Comparison of ENCODE assay signal across 25 cellular contexts in genomic region chr15:62791694-62792093, GRCh38.
"Had no signal": no experiment of that assay in that cellular context is flagged by ENCODE, and none has a peak within 500 bp of the region (broad histone marks: within the 10 kb centered on the region; RNA-seq: fewer than 3 reads in every experiment).

No MANE protein-coding gene starts in this region.

- H3K27me3 ChIP-seq: cardiac muscle cell, right atrium auricular region, tibial artery had no signal

- FAIRE-seq: endometrium had no signal

- H3K27ac Mint-ChIP-seq: activated B cell treated with CpG ODN at 0.5 μM for 24 hours; activated CD4-positive, alpha-beta T cell treated with anti-CD3 and anti-CD28 coated beads for 36 hours; activated naive CD8-positive, alpha-beta T cell; activated T-cell treated with anti-CD3 and anti-CD28 coated beads, Interleukin-2, amount 50 U/mL, for 24 hours; activated T-helper 2 cell treated with anti-CD3 and anti-CD28 coated beads, Interferon-gamma antibody, Interleukin-2, Interleukin-4, amounts not matched to agents 10 μg/mL and 5 μg/mL and 100 μg/mL, durations not matched to agents 14 hours and 24 hours and 36 hours; dendritic cell treated with granulocyte-macrophage colony-stimulating factor and Interleukin-4, amounts not matched to agents 40 ng/mL and 50 ng/mL, for 4 days; immature natural killer cell; natural killer cell; stimulated activated naive CD8-positive, alpha-beta T cell treated with anti-CD3 and anti-CD28 coated beads, Interleukin-15, Interleukin-2, amounts not matched to agents 100 ng/mL and 50 ng/mL, for 24 hours had no signal

- H3K36me3 ChIP-seq: cardiac muscle cell, right atrium auricular region had no signal

- ATAC-seq: activated CD4-positive, alpha-beta T cell treated with anti-CD3 and anti-CD28 coated beads for 36 hours; natural killer cell; psoas muscle had no signal

- H3K4me3 Mint-ChIP-seq: activated B cell treated with CpG ODN at 0.5 μM for 24 hours; activated CD4-positive, alpha-beta T cell treated with anti-CD3 and anti-CD28 coated beads for 36 hours; activated naive CD8-positive, alpha-beta T cell; activated T-cell treated with anti-CD3 and anti-CD28 coated beads, Interleukin-2, amount 50 U/mL, for 24 hours; dendritic cell treated with granulocyte-macrophage colony-stimulating factor and Interleukin-4, amounts not matched to agents 40 ng/mL and 50 ng/mL, for 4 days; immature natural killer cell; natural killer cell; stimulated activated naive CD8-positive, alpha-beta T cell treated with anti-CD3 and anti-CD28 coated beads, Interleukin-15, Interleukin-2, amounts not matched to agents 100 ng/mL and 50 ng/mL, for 24 hours had no signal

- H3K9me3 ChIP-seq: left ventricle myocardium inferior, psoas muscle, right atrium auricular region, tibial artery had no signal

- H3K4me3 ChIP-seq: cardiac muscle cell, left ventricle myocardium inferior, psoas muscle, right atrium auricular region, tibial artery had no signal

- H3K36me3 Mint-ChIP-seq: activated naive CD8-positive, alpha-beta T cell; immature natural killer cell; natural killer cell had no signal

- H3K27me3 Mint-ChIP-seq: activated naive CD8-positive, alpha-beta T cell; activated T-cell treated with anti-CD3 and anti-CD28 coated beads, Interleukin-2, amount 50 U/mL, for 24 hours; dendritic cell treated with granulocyte-macrophage colony-stimulating factor and Interleukin-4, amounts not matched to agents 40 ng/mL and 50 ng/mL, for 4 days had no signal

- H3K9me3 Mint-ChIP-seq: activated B cell treated with CpG ODN at 0.5 μM for 24 hours; activated T-cell treated with anti-CD3 and anti-CD28 coated beads, Interleukin-2, amount 50 U/mL, for 24 hours; activated T-helper 2 cell treated with anti-CD3 and anti-CD28 coated beads, Interferon-gamma antibody, Interleukin-2, Interleukin-4, amounts not matched to agents 10 μg/mL and 5 μg/mL and 100 μg/mL, durations not matched to agents 14 hours and 24 hours and 36 hours; dendritic cell treated with granulocyte-macrophage colony-stimulating factor and Interleukin-4, amounts not matched to agents 40 ng/mL and 50 ng/mL, for 4 days; immature natural killer cell; natural killer cell; stimulated activated naive CD8-positive, alpha-beta T cell treated with anti-CD3 and anti-CD28 coated beads, Interleukin-15, Interleukin-2, amounts not matched to agents 100 ng/mL and 50 ng/mL, for 24 hours had no signal

- H3K4me1 ChIP-seq: psoas muscle had no signal

- H3K27ac ChIP-seq: cardiac muscle cell, left ventricle myocardium inferior, psoas muscle, right atrium auricular region, tibial artery had no signal

- H3K4me1 Mint-ChIP-seq: activated B cell treated with CpG ODN at 0.5 μM for 24 hours; activated CD4-positive, alpha-beta T cell treated with anti-CD3 and anti-CD28 coated beads for 36 hours; immature natural killer cell; natural killer cell had no signal

- DNase-seq: activated B cell treated with CpG ODN at 0.5 μM for 24 hours; activated CD4-positive, alpha-beta T cell treated with anti-CD3 and anti-CD28 coated beads for 36 hours; activated CD4-positive, alpha-beta T cell treated with anti-CD3 and anti-CD28 coated beads, Interleukin-2, amount 50 U/mL, for 4 hours; activated CD8-positive, alpha-beta memory T cell treated with anti-CD3 and anti-CD28 coated beads for 24 hours; activated CD8-positive, alpha-beta memory T cell treated with anti-CD3 and anti-CD28 coated beads, Interleukin-2, amount 50 U/mL, for 4 hours; activated naive CD4-positive, alpha-beta T cell; activated T-cell treated with anti-CD3 and anti-CD28 coated beads, Interleukin-2, amount 50 U/mL, for 24 hours; effector CD4-positive, alpha-beta T cell; immature natural killer cell; kidney glomerular epithelial cell; left ventricle myocardium inferior; midbrain; natural killer cell; psoas muscle; stimulated activated CD4-positive, alpha-beta T cell treated with anti-CD3 and anti-CD28 coated beads, Interleukin-4, amount 100 ng/mL, for 4 hours; substantia nigra; T-helper 1 cell; tibial artery had no signal
